8 cellular contexts compared by ENCODE assay signal in genomic region chr3:160754371-160754854, GRCh38. TPM values are rescaled to one million over a fixed set of nuclear protein-coding genes. Genes with fewer than 3 reads are reported as not detected.
DNase-seq lines count a peak whose midpoint lies in the region; ATAC-seq and TF ChIP-seq lines count a peak whose summit lies in the region.

No MANE protein-coding gene starts in this region.

- peaks cover 37% of the 10 kb centered on the region for H3K4me1 Mint-ChIP-seq in CD4-positive, alpha-beta T cell (ENCODE audit: low read depth)
- peaks cover 32% of the 10 kb centered on the region for H3K4me1 Mint-ChIP-seq in central memory CD8-positive, alpha-beta T cell

- H3K9ac ChIP-seq in skeletal muscle tissue (ENCODE audit: low read depth in 1 of 3, low read length in 3 of 3), result peak overlapping the region; percentile 87 to 95 (median 92)

- intact Hi-C loops in CD4-positive, alpha-beta T cell (cut with DNase I, micrococcal nuclease), result loop anchor here in 1 of 2 experiments (2.0 kb wide), 1 partner anchor 188 kb away; no protein-coding TSS in a partner anchor

- H3K27ac ChIP-seq in CD4-positive, alpha-beta T cell (ENCODE audit: low read depth, low read length), result peak overlapping the region; percentile 51
- peak overlapping the region; percentile 95 for H3K27ac ChIP-seq in skeletal muscle tissue (ENCODE audit: low read depth, low read length)

- no peak for ATAC-seq in CD4-positive, alpha-beta T cell (ENCODE audit: poor library complexity)
- ATAC-seq in central memory CD8-positive, alpha-beta T cell (replicated peaks; ENCODE audit: extremely low read depth, poor library complexity, severe bottlenecking), result no peak

- no peaks in the 10 kb centered on the region for H3K36me3 ChIP-seq in skeletal muscle tissue (ENCODE audit: control insufficient read depth in 3 of 3, insufficient read depth in 3 of 3, low read length in 3 of 3)

- CTCF ChIA-PET in CD4-positive, alpha-beta T cell (lab: Charles Lee), result no interaction called here

- H3K9me3 ChIP-seq in CD4-positive, alpha-beta T cell (ENCODE audit: control insufficient read depth, low read length), result no peaks in the 10 kb centered on the region
- no peaks in the 10 kb centered on the region for H3K9me3 ChIP-seq in skeletal muscle tissue (ENCODE audit: control insufficient read depth in 3 of 3, low read length in 3 of 3)

- peaks cover 16% of the 10 kb centered on the region for H3K27me3 Mint-ChIP-seq in CD4-positive, alpha-beta T cell
- H3K27me3 Mint-ChIP-seq in central memory CD8-positive, alpha-beta T cell, result peaks cover 9% of the 10 kb centered on the region

- peak overlapping the region; percentile 94 for H3K4me3 Mint-ChIP-seq in CD4-positive, alpha-beta T cell
- H3K4me3 Mint-ChIP-seq in central memory CD8-positive, alpha-beta T cell, result peak overlapping the region; percentile 92

- H3K9me3 Mint-ChIP-seq in CD4-positive, alpha-beta T cell, result no peaks in the 10 kb centered on the region
- H3K9me3 Mint-ChIP-seq in central memory CD8-positive, alpha-beta T cell, result no peaks in the 10 kb centered on the region

- H3K27ac Mint-ChIP-seq in CD4-positive, alpha-beta T cell, result peak overlapping the region; percentile 89
- peak overlapping the region; percentile 92 for H3K27ac Mint-ChIP-seq in central memory CD8-positive, alpha-beta T cell (ENCODE audit: low read depth)

- H3K4me1 ChIP-seq in skeletal muscle tissue (ENCODE audit: control insufficient read depth in 3 of 3, insufficient read depth in 3 of 3, low read length in 3 of 3), result peaks cover 19 to 29% (median 29%) of the 10 kb centered on the region in 3 donors

- peak in 4 of 10 experiments; percentile 1 to 8 (median 2) for DNase-seq in CD4-positive, alpha-beta T cell
- DNase-seq in HS-27A (ENCODE audit: low read depth) (peak; percentile 2), SK-MEL-5 (ENCODE audit: low read depth, low spot score) (peak; percentile 21), islet precursor cell (peak; percentile 70), cortex of kidney (lab: John Stamatoyannopoulos, UW) (no peak), GM19240 (ENCODE audit: insufficient read length, low spot score) (no peak)
- DNase-seq in central memory CD8-positive, alpha-beta T cell (ENCODE audit: low spot score in 2 of 2), result peak in 1 of 2 donors; percentile 11

- POLR2A ChIA-PET in CD4-positive, alpha-beta T cell (lab: Charles Lee), result interaction anchor here (0.8 to 2.3 kb wide), 5 partner anchors 47 to 467 kb away, joined by 3 to 9 read pairs (median 6); partner anchors contain the start of genes KPNA4, NMD3 and TRIM59

- peaks cover 7% of the 10 kb centered on the region for H3K27me3 ChIP-seq in CD4-positive, alpha-beta T cell (ENCODE audit: control insufficient read depth, insufficient read depth, low read length)
- no peaks in the 10 kb centered on the region for H3K27me3 ChIP-seq in skeletal muscle tissue (ENCODE audit: control insufficient read depth in 3 of 3, insufficient read depth in 3 of 3, low read length in 3 of 3)

- no peak for TF ChIP-seq CTCF in CD4-positive, alpha-beta T cell (IDR thresholded peaks at IDR 0.05)

- peak overlapping the region; percentile 88 to 91 (median 89) for H3K4me3 ChIP-seq in skeletal muscle tissue (ENCODE audit: low read length in 3 of 3)

- H3K36me3 Mint-ChIP-seq in CD4-positive, alpha-beta T cell (ENCODE audit: low read depth), result peaks cover 4% of the 10 kb centered on the region
- peaks cover 19% of the 10 kb centered on the region for H3K36me3 Mint-ChIP-seq in central memory CD8-positive, alpha-beta T cell (ENCODE audit: insufficient read depth)

- in situ Hi-C loops in SK-MEL-5 (cut with HindIII; ENCODE audit: low pct_unique_long_range_greater_than_20kb, low sequenced_read_pairs), result no loop called here

RNA-seq across cellular contexts. Expression of gene PPM1L, which starts 1.6 kb away (rescaled TPM):
- 1 to 10 TPM; 3.0 to 3.4 TPM for total RNA-seq in CD4-positive, alpha-beta T cell
- 1.0 and 1.1 TPM in 2 replicates for total RNA-seq in SK-MEL-5 (2014; rRNA removed; shearing (Covaris generic))
- 0.86 and 1.7 TPM in 2 replicates for polyA plus RNA-seq in SK-MEL-5 (2015; cell fraction: cytosol; rRNA removed)
- 0.74 and 1.3 TPM in 2 replicates for polyA plus RNA-seq in SK-MEL-5 (2015; cell fraction: nucleus; rRNA removed)
- 14.1 TPM for total RNA-seq in skeletal muscle tissue

Comparison
In these comparisons a context has a peak if more than half of its experiments do, and no peak if none do; other contexts are left out.
1. DNase-seq: peak in HS-27A (single experiment), SK-MEL-5 (single experiment) and islet precursor cell (single experiment); none in cortex of kidney (single experiment) and GM19240 (single experiment).